16 cellular contexts compared by ENCODE assay signal in genomic region chr5:178108966-178109365, GRCh38. TPM values are rescaled to one million over a fixed set of nuclear protein-coding genes. Genes with fewer than 3 reads are reported as not detected.
DNase-seq lines count a peak whose midpoint lies in the region; ATAC-seq and TF ChIP-seq lines count a peak whose summit lies in the region.
"Had no signal": no experiment of that assay in that cellular context is flagged by ENCODE, and none has a peak within 500 bp of the region (broad histone marks: within the 10 kb centered on the region; RNA-seq: fewer than 3 reads in every experiment).

No MANE protein-coding gene starts in this region.

- no peak overlapping the region for H3K4me3 ChIP-seq in OCI-LY7 (ENCODE audit: low read depth, low read length, poor library complexity, severe bottlenecking)
- no peak overlapping the region for H3K4me3 ChIP-seq in suprapubic skin
- no peak overlapping the region for H3K4me3 ChIP-seq in MM.1S (ENCODE audit: low read length)
- H3K4me3 ChIP-seq: gastroesophageal sphincter, skin epidermis had no signal

- no peak for TF ChIP-seq POLR2A in suprapubic skin (IDR thresholded peaks at IDR 0.05)

- H3K79me2 ChIP-seq in OCI-LY7 (ENCODE audit: insufficient read depth, low read depth, low read length) (peaks cover 8% of the 10 kb centered on the region; the same call in 1 of the 2 replicates), MM.1S (ENCODE audit: low read length) (no peaks in the 10 kb centered on the region)

- POLR2A ChIA-PET in OCI-LY7 (lab: Charles Lee), result no interaction called here

- H4K20me1 ChIP-seq in OCI-LY7 (ENCODE audit: insufficient read depth, low read length), result no peaks in the 10 kb centered on the region
- H4K20me1 ChIP-seq in MM.1S (ENCODE audit: insufficient read depth, low read length), result no peaks in the 10 kb centered on the region

- no peak for TF ChIP-seq RAD21 in Ishikawa (IDR thresholded peaks at IDR 0.05; ENCODE audit: low read depth)

- H3K4me1 ChIP-seq in OCI-LY7 (ENCODE audit: insufficient read depth, low read length, poor library complexity, severe bottlenecking) (peaks cover 33% of the 10 kb centered on the region), suprapubic skin (peaks cover 41% of the 10 kb centered on the region), MM.1S (ENCODE audit: low read length) (peaks cover 4% of the 10 kb centered on the region; the same call in 1 of the 2 replicates)

- ATAC-seq in esophagus mucosa, result peak; percentile 20
- ATAC-seq: activated CD8-positive, alpha-beta T cell treated with anti-CD3 and anti-CD28 coated beads for 36 hours; activated T-cell treated with anti-CD3 and anti-CD28 coated beads, Interleukin-2, amount 50 U/mL, for 4 hours; gastroesophageal sphincter had no signal

- no TSS peak for BruUV-seq in OCI-LY7 (replicated peaks; lab: Mats Ljungman, UMichigan)

- no peaks in the 10 kb centered on the region for H3F3A ChIP-seq in MM.1S (ENCODE audit: insufficient read depth, low read length)

- peak overlapping the region; percentile 27; the same call in 1 of the 2 replicates for H3K4me2 ChIP-seq in OCI-LY7 (ENCODE audit: low read length)
- no peak overlapping the region for H3K4me2 ChIP-seq in MM.1S (ENCODE audit: low read depth, low read length)

- intact Hi-C loops in OCI-LY7 (cut with micrococcal nuclease; ENCODE audit: unreplicated experiment), result no loop called here

- DNase-seq in OCI-LY7 (ENCODE audit: low spot score) (no peak), suprapubic skin (ENCODE audit: low spot score in 2 of 2) (no peak), MM.1S (no peak)
- no peak for DNase-seq in activated effector memory CD4-positive, alpha-beta T cell treated with anti-CD3 and anti-CD28 coated beads, Interleukin-2, amount 50 U/mL, for 16 hours
- DNase-seq in central memory CD4-positive, alpha-beta T cell, result no peak
- DNase-seq: activated CD8-positive, alpha-beta T cell treated with anti-CD3 and anti-CD28 coated beads for 36 hours; activated naive CD8-positive, alpha-beta T cell treated with anti-CD3 and anti-CD28 coated beads, Interleukin-2, amount 10 ng/mL, durations not matched to agents 7 days and 5 days; activated T-cell treated with anti-CD3 and anti-CD28 coated beads, Interleukin-2, amount 50 U/mL, for 4 hours; AML-193; NCI-H187; NCI-H345; stimulated activated CD4-positive, alpha-beta T cell treated with anti-CD3 and anti-CD28 coated beads, Interleukin-4, amount 100 ng/mL, for 4 hours had no signal

- TF ChIP-seq EP300 in Ishikawa (IDR thresholded peaks at IDR 0.05; ENCODE audit: borderline replicate concordance) (no peak), suprapubic skin (IDR thresholded peaks at IDR 0.05) (no peak)

- H3K9me3 ChIP-seq in OCI-LY7 (ENCODE audit: low read length), result no peaks in the 10 kb centered on the region; the same call in 1 of the 2 replicates
- no peaks in the 10 kb centered on the region for H3K9me3 ChIP-seq in suprapubic skin
- H3K9me3 ChIP-seq in MM.1S (replicated peaks; ENCODE audit: insufficient read depth, low read length), result no peaks in the 10 kb centered on the region

- H3K9me2 ChIP-seq in OCI-LY7 (ENCODE audit: insufficient read depth, low read length) (no peaks in the 10 kb centered on the region), MM.1S (replicated peaks; ENCODE audit: insufficient read depth, low read length) (no peaks in the 10 kb centered on the region)

- H3K27me3 ChIP-seq in suprapubic skin, result peaks cover 10% of the 10 kb centered on the region
- H3K27me3 ChIP-seq in MM.1S (replicated peaks; ENCODE audit: insufficient read depth, low read length), result peaks cover 23% of the 10 kb centered on the region

- H2AFZ ChIP-seq in OCI-LY7 (ENCODE audit: low read length) (no peak overlapping the region), MM.1S (ENCODE audit: low read length) (no peak overlapping the region)

- H3K27ac ChIP-seq in OCI-LY7 (ENCODE audit: low read depth, low read length, poor library complexity, severe bottlenecking), result no peak overlapping the region
- H3K27ac ChIP-seq in suprapubic skin, result peak overlapping the region; percentile 56
- no peak overlapping the region for H3K27ac ChIP-seq in MM.1S (ENCODE audit: low read length)
- H3K27ac ChIP-seq: gastroesophageal sphincter had no signal

- H3K36me3 ChIP-seq in OCI-LY7 (ENCODE audit: insufficient read depth, low read length) (peaks cover 2% of the 10 kb centered on the region; the same call in 1 of the 2 replicates), suprapubic skin (no peaks in the 10 kb centered on the region), MM.1S (replicated peaks; ENCODE audit: insufficient read depth, low read length) (no peaks in the 10 kb centered on the region)
- H3K36me3 ChIP-seq: gastroesophageal sphincter had no signal

- CTCF ChIA-PET in OCI-LY7 (lab: Charles Lee; ENCODE audit: unreplicated experiment), result no interaction called here

- TF ChIP-seq CTCF in OCI-LY7 (conservative IDR thresholded peaks at IDR 0.05; ENCODE audit: low read length) (no peak), suprapubic skin (IDR thresholded peaks at IDR 0.05) (no peak), MM.1S (IDR thresholded peaks at IDR 0.05; ENCODE audit: low read length) (no peak)

- H3K9ac ChIP-seq in MM.1S (ENCODE audit: low read length), result no peak overlapping the region

TF ChIP-seq in Ishikawa, 13 proteins besides CTCF, POLR2A, EP300 and RAD21:
- TF ChIP-seq FOXM1 (IDR thresholded peaks at IDR 0.05; ENCODE audit: borderline replicate concordance, low read depth) (no peak), TEAD4 (IDR thresholded peaks at IDR 0.05) (peak; percentile 45; the same call in 1 of the 2 replicates), EGR1 (IDR thresholded peaks at IDR 0.05) (no peak), TAF1 (IDR thresholded peaks at IDR 0.05; ENCODE audit: low read depth) (no peak), NFIC (IDR thresholded peaks at IDR 0.05) (peak; percentile 83)
TF ChIP-seq in Ishikawa: peak in this region for 2.

RNA-seq across cellular contexts. Expression of gene N4BP3, which starts 4.4 kb away (rescaled TPM):
- total RNA-seq in OCI-LY7 (2014; rRNA removed; shearing (Covaris generic)), result 23.7 and 28.3 TPM in 2 replicates
- total RNA-seq in OCI-LY7 (2022), result 22.3 and 26.1 TPM in 2 replicates
- 16.5 TPM for total RNA-seq in esophagus mucosa
- 10 to 100 TPM in 3 of 4 donors, 1 to 10 TPM in 1; 7.6 to 14.0 (median 11.7) TPM for total RNA-seq in suprapubic skin

RNA-seq across cellular contexts. Expression of gene RMND5B, which starts 21.8 kb away (rescaled TPM):
- total RNA-seq in OCI-LY7 (2014; rRNA removed; shearing (Covaris generic)), result 54.2 and 68.3 TPM in 2 replicates
- total RNA-seq in OCI-LY7 (2022), result 63.2 and 63.7 TPM in 2 replicates
- 71.5 TPM for total RNA-seq in esophagus mucosa
- total RNA-seq in suprapubic skin, result 10 to 100 TPM; 38.6 to 60.6 (median 42.9) TPM

RNA-seq across cellular contexts. Expression of gene NHP2, which starts 44.7 kb away (rescaled TPM):
- total RNA-seq in OCI-LY7 (2014; rRNA removed; shearing (Covaris generic)), result 309 and 344 TPM in 2 replicates
- total RNA-seq in OCI-LY7 (2022) (183 and 216 TPM in 2 replicates), esophagus mucosa (179 TPM), suprapubic skin (100 to 1,000 TPM in 3 of 4 donors, 10 to 100 TPM in 1; 75.8 to 278 (median 210) TPM)
